In the genomic region with DNA sequence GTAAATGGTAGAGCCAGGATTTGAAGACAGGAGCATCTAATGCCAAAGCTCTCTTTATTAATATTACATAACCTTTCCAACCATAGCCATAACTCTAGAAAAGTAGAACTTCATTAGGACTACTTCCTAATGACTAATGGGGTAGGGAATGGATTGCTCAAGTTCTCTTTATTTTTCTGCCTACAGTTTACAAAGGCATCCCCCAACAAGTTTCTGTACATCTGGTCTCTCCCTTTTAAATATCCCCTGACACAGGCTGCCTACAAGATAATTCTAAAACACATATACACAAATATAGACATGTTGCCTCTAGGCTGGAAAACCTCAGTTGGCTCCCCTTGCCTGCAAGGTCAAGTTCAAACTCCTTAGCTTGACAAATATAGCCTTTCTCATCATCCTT, we compare ENCODE assay signal across 29 cellular contexts.
"Had no signal": no experiment of that assay in that cellular context is flagged by ENCODE, and none has a peak within 500 bp of the region (broad histone marks: within the 10 kb centered on the region; RNA-seq: fewer than 3 reads in every experiment).

No MANE protein-coding gene starts in this region.

- H3K4me1 Mint-ChIP-seq: activated naive CD8-positive, alpha-beta T cell treated with anti-CD3 and anti-CD28 coated beads, Interleukin-2, amount 10 ng/mL, durations not matched to agents 7 days and 5 days; activated T-helper 17 cell treated with anti-CD3 and anti-CD28 coated beads, Interleukin-2, amount 50 U/mL, for 72 hours had no signal

- DNase-seq: activated CD4-positive, alpha-beta memory T cell treated with anti-CD3 and anti-CD28 coated beads, Interleukin-2, amount 10 ng/mL, durations not matched to agents 7 days and 5 days; activated CD4-positive, alpha-beta T cell treated with anti-CD3 and anti-CD28 coated beads for 1 hour; activated CD4-positive, alpha-beta T cell treated with anti-CD3 and anti-CD28 coated beads for 48 hours; activated CD4-positive, CD25-positive, alpha-beta regulatory T cell; activated CD8-positive, alpha-beta memory T cell treated with anti-CD3 and anti-CD28 coated beads for 24 hours; activated effector memory CD4-positive, alpha-beta T cell treated with anti-CD3 and anti-CD28 coated beads, Interleukin-2, amount 50 U/mL, for 16 hours; activated naive CD4-positive, alpha-beta T cell; activated naive CD4-positive, alpha-beta T cell treated with anti-CD3 and anti-CD28 coated beads, Interleukin-2, amount 50 U/mL, for 16 hours; activated naive CD8-positive, alpha-beta T cell treated with anti-CD3 and anti-CD28 coated beads, Interleukin-2, amount 10 ng/mL, durations not matched to agents 7 days and 5 days; activated T-cell treated with anti-CD3 and anti-CD28 coated beads, Interleukin-2, amount 50 U/mL, for 1 hour; activated T-cell treated with anti-CD3 and anti-CD28 coated beads, Interleukin-2, amount 50 U/mL, for 72 hours; body of pancreas; central memory CD4-positive, alpha-beta T cell; MM.1S; NCI-H1048; NCI-H1105 treated with DMSO at 0.1 percent for 48 hours; NCI-H1436; NCI-H1694; NCI-H1930; NCI-H2081 treated with DMSO at 0.1 percent for 48 hours; NCI-H226; NCI-H524 treated with DMSO at 0.1 percent for 48 hours; SHP77; SJCRH30; T1000; WERI-Rb-1 had no signal

- H3K4me3 ChIP-seq: body of pancreas, SJCRH30, SK-N-MC had no signal

- H3K27ac ChIP-seq: body of pancreas, KMS-11, SJCRH30, SK-N-MC, WERI-Rb-1 had no signal

- H3K4me3 Mint-ChIP-seq: activated CD4-positive, alpha-beta memory T cell treated with anti-CD3 and anti-CD28 coated beads, Interleukin-2, amount 10 ng/mL, durations not matched to agents 7 days and 5 days; activated naive CD8-positive, alpha-beta T cell treated with anti-CD3 and anti-CD28 coated beads, Interleukin-2, amount 10 ng/mL, durations not matched to agents 7 days and 5 days; activated T-cell treated with anti-CD3 and anti-CD28 coated beads, Interleukin-2, amount 50 U/mL, for 72 hours; activated T-helper 17 cell treated with anti-CD3 and anti-CD28 coated beads, Interleukin-2, amount 50 U/mL, for 72 hours had no signal

- H3K9me3 ChIP-seq: body of pancreas, SJCRH30 had no signal

- H3K36me3 ChIP-seq: SJCRH30, WERI-Rb-1 had no signal

- H3K27ac Mint-ChIP-seq: activated CD4-positive, alpha-beta memory T cell treated with anti-CD3 and anti-CD28 coated beads, Interleukin-2, amount 10 ng/mL, durations not matched to agents 7 days and 5 days; activated naive CD8-positive, alpha-beta T cell treated with anti-CD3 and anti-CD28 coated beads, Interleukin-2, amount 10 ng/mL, durations not matched to agents 7 days and 5 days; activated T-cell treated with anti-CD3 and anti-CD28 coated beads, Interleukin-2, amount 50 U/mL, for 72 hours; activated T-helper 17 cell treated with anti-CD3 and anti-CD28 coated beads, Interleukin-2, amount 50 U/mL, for 72 hours had no signal

- H3K4me1 ChIP-seq: SJCRH30 had no signal

- H3K27me3 ChIP-seq: body of pancreas, SJCRH30 had no signal

- H3K9me3 Mint-ChIP-seq: activated CD4-positive, alpha-beta memory T cell treated with anti-CD3 and anti-CD28 coated beads, Interleukin-2, amount 10 ng/mL, durations not matched to agents 7 days and 5 days; activated naive CD8-positive, alpha-beta T cell treated with anti-CD3 and anti-CD28 coated beads, Interleukin-2, amount 10 ng/mL, durations not matched to agents 7 days and 5 days; activated T-helper 17 cell treated with anti-CD3 and anti-CD28 coated beads, Interleukin-2, amount 50 U/mL, for 72 hours had no signal

- H3K27me3 Mint-ChIP-seq: activated CD4-positive, alpha-beta memory T cell treated with anti-CD3 and anti-CD28 coated beads, Interleukin-2, amount 10 ng/mL, durations not matched to agents 7 days and 5 days had no signal

- H3K36me3 Mint-ChIP-seq: activated naive CD8-positive, alpha-beta T cell treated with anti-CD3 and anti-CD28 coated beads, Interleukin-2, amount 10 ng/mL, durations not matched to agents 7 days and 5 days had no signal
